In the genomic region with DNA sequence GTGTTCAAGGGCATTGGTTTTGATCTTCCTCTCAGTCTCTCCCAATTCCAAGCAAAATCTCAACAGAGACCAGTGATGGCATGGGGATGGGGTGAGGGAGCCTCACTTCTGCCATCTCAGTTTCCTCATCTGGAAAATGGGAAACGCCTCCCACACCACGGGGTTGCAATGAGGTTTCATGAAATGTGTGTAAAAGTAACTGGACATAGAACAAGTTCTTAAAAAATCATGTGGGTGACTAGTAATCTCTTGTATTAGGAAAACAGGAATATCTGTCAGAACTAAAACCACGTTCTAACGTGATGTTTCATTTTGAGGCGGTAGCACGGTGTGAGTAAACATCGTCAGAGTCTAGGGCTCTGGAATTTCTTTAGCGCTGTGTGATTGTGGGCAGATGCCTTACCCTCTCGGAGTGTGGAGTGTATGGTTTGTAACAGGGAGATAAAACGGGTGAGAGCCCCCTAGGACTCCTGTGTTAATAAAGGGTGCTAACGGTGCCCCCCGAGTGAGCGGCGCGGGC, we compare ENCODE assay signal across 8 cellular contexts. TPM values are rescaled to one million over a fixed set of nuclear protein-coding genes. Genes with fewer than 3 reads are reported as not detected.
DNase-seq lines count a peak whose midpoint lies in the region; ATAC-seq and TF ChIP-seq lines count a peak whose summit lies in the region.

No MANE protein-coding gene starts in this region.

- peak overlapping the region; percentile 87 for H3K4me2 ChIP-seq in smooth muscle cell

- H3K27me3 Mint-ChIP-seq in T-helper 17 cell, result peaks cover 22% of the 10 kb centered on the region

- 6% methylated on average over 15 of the region's 15 CpGs for WGBS in smooth muscle cell (ENCODE audit: low lambda C conversion rate)

- peak; percentile 38 for ATAC-seq in HG02884 (IDR thresholded peaks at IDR 0.05; ENCODE audit: unreplicated experiment)
- ATAC-seq in T-helper 17 cell, result peak; percentile 37

- TF ChIP-seq CTCF in right atrium auricular region (IDR thresholded peaks at IDR 0.05) (no peak), smooth muscle cell (IDR thresholded peaks at IDR 0.05; ENCODE audit: borderline replicate concordance, insufficient read depth, poor library complexity, severe bottlenecking) (no peak)

- H3K36me3 ChIP-seq in right atrium auricular region, result no peaks in the 10 kb centered on the region
- no peaks in the 10 kb centered on the region for H3K36me3 ChIP-seq in smooth muscle cell (ENCODE audit: low read depth)

- H4K20me1 ChIP-seq in smooth muscle cell (ENCODE audit: low read depth), result no peaks in the 10 kb centered on the region

- no peak overlapping the region for H3K27ac Mint-ChIP-seq in T-helper 17 cell

- H3K4me1 ChIP-seq in right atrium auricular region (peaks cover 0 to 20% of the 10 kb centered on the region in 2 donors), smooth muscle cell (ENCODE audit: low read depth) (no peaks in the 10 kb centered on the region)

- no peak overlapping the region for H3K9ac ChIP-seq in smooth muscle cell (ENCODE audit: low read depth)

- H3K79me2 ChIP-seq in smooth muscle cell (ENCODE audit: low read depth), result peaks cover 5% of the 10 kb centered on the region

- DNase-seq in SHP77 treated with DMSO at 0.1 percent for 48 hours (lab: John Stamatoyannopoulos, UW) (peak; percentile 72), SHP77 (lab: John Stamatoyannopoulos, UW) (no peak), T-helper 17 cell (no peak), right atrium auricular region (ENCODE audit: low spot score) (no peak), smooth muscle cell (lab: John Stamatoyannopoulos, UW; ENCODE audit: unreplicated experiment) (no peak), H4 (ENCODE audit: low spot score) (no peak), anterior cingulate cortex (lab: John Stamatoyannopoulos, UW) (no peak)

- peak overlapping the region; percentile 66 to 84 for H3K27ac ChIP-seq in right atrium auricular region
- no peak overlapping the region for H3K27ac ChIP-seq in smooth muscle cell (ENCODE audit: low read depth)

- H3K27me3 ChIP-seq in right atrium auricular region (no peaks in the 10 kb centered on the region), smooth muscle cell (ENCODE audit: low read depth) (no peaks in the 10 kb centered on the region)

- H3K4me1 Mint-ChIP-seq in T-helper 17 cell, result peaks cover 19% of the 10 kb centered on the region

- no peaks in the 10 kb centered on the region for H3K9me3 ChIP-seq in T-helper 17 cell (ENCODE audit: control insufficient read depth, low read length, poor library complexity, severe bottlenecking)
- H3K9me3 ChIP-seq in right atrium auricular region, result no peaks in the 10 kb centered on the region
- no peaks in the 10 kb centered on the region for H3K9me3 ChIP-seq in smooth muscle cell (replicated peaks; ENCODE audit: low read depth)

- H3F3A ChIP-seq in smooth muscle cell (ENCODE audit: low read depth), result peaks cover 9% of the 10 kb centered on the region

- H2AFZ ChIP-seq in smooth muscle cell (ENCODE audit: low read depth), result peak overlapping the region; percentile 81

- H3K4me3 Mint-ChIP-seq in T-helper 17 cell, result peak overlapping the region; percentile 87

- peaks cover 2% of the 10 kb centered on the region for H3K36me3 Mint-ChIP-seq in T-helper 17 cell (ENCODE audit: low read depth)

- H3K4me3 ChIP-seq in right atrium auricular region, result peak overlapping the region; percentile 73 to 89
- peak overlapping the region; percentile 71 for H3K4me3 ChIP-seq in smooth muscle cell

RNA-seq across cellular contexts. Expression of a gene that starts 55.5 kb away (rescaled TPM):
- total RNA-seq in T-helper 17 cell (1 to 10 TPM; 1.8 to 2.4 TPM), right atrium auricular region (10 to 100 TPM; 17.3 to 24.6 TPM), smooth muscle cell (3.2 and 7.8 TPM in 2 replicates)
- polyA plus RNA-seq in smooth muscle cell, result 0.70 and 2.7 TPM in 2 replicates
- total RNA-seq in H4 (2014; rRNA removed; shearing (Covaris generic)), result 9.4 and 19.3 TPM in 2 replicates
